Comparison of ENCODE assay signal across 8 cellular contexts in genomic region chr11:119284344-119285157, GRCh38. TPM values are rescaled to one million over a fixed set of nuclear protein-coding genes. Genes with fewer than 3 reads are reported as not detected.
DNase-seq lines count a peak whose midpoint lies in the region; ATAC-seq, FAIRE-seq and TF ChIP-seq lines count a peak whose summit lies in the region.

No MANE protein-coding gene starts in this region.

- H3K9me2 ChIP-seq in SU-DHL-6 (replicated peaks; ENCODE audit: insufficient read depth, low read length) = no peaks in the 10 kb centered on the region

- POLR2A ChIA-PET in activated CD4-positive, alpha-beta memory T cell treated with anti-CD3 and anti-CD28 coated beads, Interleukin-2, amount 10 ng/mL, durations not matched to agents 7 days and 5 days (lab: Charles Lee) = interaction anchor here (1.3 to 3.2 kb wide), 3 partner anchors 20 to 78 kb away, joined by 3 to 25 read pairs (median 8); partner anchors contain the start of gene CBL
- POLR2A ChIA-PET in activated CD4-positive, alpha-beta memory T cell treated with anti-CD3 and anti-CD28 coated beads for 36 hours (lab: Charles Lee) = interaction anchor here (1.2 kb wide), 1 partner anchor 78 kb away, joined by 6 read pairs; the partner anchor contains the start of gene CBL

- H3K36me3 ChIP-seq in SU-DHL-6 (ENCODE audit: low read length) = peaks cover 20% of the 10 kb centered on the region

- H3K4me3 Mint-ChIP-seq in activated CD4-positive, alpha-beta memory T cell treated with anti-CD3 and anti-CD28 coated beads, Interleukin-2, amount 10 ng/mL, durations not matched to agents 7 days and 5 days = no peak overlapping the region
- no peak overlapping the region for H3K4me3 Mint-ChIP-seq in activated CD4-positive, alpha-beta memory T cell treated with anti-CD3 and anti-CD28 coated beads for 36 hours

- no peaks in the 10 kb centered on the region for H3K27me3 ChIP-seq in SU-DHL-6 (ENCODE audit: low read length)

- no peaks in the 10 kb centered on the region for H4K20me1 ChIP-seq in SU-DHL-6 (ENCODE audit: low read depth, low read length)

- H3K9ac ChIP-seq in SU-DHL-6 (ENCODE audit: low read length) = no peak overlapping the region

- H3K4me3 ChIP-seq in SU-DHL-6 (ENCODE audit: insufficient read depth, low read length, poor library complexity, severe bottlenecking) (no peak overlapping the region), fibroblast of pulmonary artery (replicated peaks; ENCODE audit: low read depth, low read length) (no peak overlapping the region)

- no peaks in the 10 kb centered on the region for H3K27me3 Mint-ChIP-seq in activated CD4-positive, alpha-beta memory T cell treated with anti-CD3 and anti-CD28 coated beads, Interleukin-2, amount 10 ng/mL, durations not matched to agents 7 days and 5 days
- H3K27me3 Mint-ChIP-seq in activated CD4-positive, alpha-beta memory T cell treated with anti-CD3 and anti-CD28 coated beads for 36 hours = no peaks in the 10 kb centered on the region

- peaks cover 5% of the 10 kb centered on the region for H3F3A ChIP-seq in SU-DHL-6 (ENCODE audit: insufficient read depth)

- H3K4me2 ChIP-seq in SU-DHL-6 (ENCODE audit: low read depth, low read length, poor library complexity, severe bottlenecking) = no peak overlapping the region

- no peak for ATAC-seq in GM18520 (IDR thresholded peaks at IDR 0.05; ENCODE audit: unreplicated experiment)
- ATAC-seq in HG03045 (IDR thresholded peaks at IDR 0.05; ENCODE audit: unreplicated experiment) = no peak

- intact Hi-C loops in activated CD4-positive, alpha-beta memory T cell treated with anti-CD3 and anti-CD28 coated beads for 36 hours (cut with micrococcal nuclease) = loop anchor here (1.0 to 5.0 kb wide), 4 partner anchors 22 to 77 kb away; partner anchors contain the start of gene MCAM

- CTCF ChIA-PET in activated CD4-positive, alpha-beta memory T cell treated with anti-CD3 and anti-CD28 coated beads, Interleukin-2, amount 10 ng/mL, durations not matched to agents 7 days and 5 days (lab: Charles Lee) = interaction anchor here (0.7 to 5.8 kb wide), 22 partner anchors 8 to 217 kb away, joined by 3 to 74 read pairs (median 4); partner anchors contain the start of genes CBL and VPS11
- CTCF ChIA-PET in activated CD4-positive, alpha-beta memory T cell treated with anti-CD3 and anti-CD28 coated beads for 36 hours (lab: Charles Lee) = interaction anchor here (0.6 to 2.7 kb wide), 28 partner anchors 9 to 257 kb away, joined by 3 to 26 read pairs (median 4); partner anchors contain the start of genes CBL, NLRX1 and VPS11

- peaks cover 42% of the 10 kb centered on the region for H3K36me3 Mint-ChIP-seq in activated CD4-positive, alpha-beta memory T cell treated with anti-CD3 and anti-CD28 coated beads, Interleukin-2, amount 10 ng/mL, durations not matched to agents 7 days and 5 days (ENCODE audit: low read depth)
- peaks cover 27% of the 10 kb centered on the region for H3K36me3 Mint-ChIP-seq in activated CD4-positive, alpha-beta memory T cell treated with anti-CD3 and anti-CD28 coated beads for 36 hours

- no peak for FAIRE-seq in HTR-8/SVneo (lab: Jason Lieb, UNC)

- peak; percentile 31 for TF ChIP-seq CTCF in SU-DHL-6 (IDR thresholded peaks at IDR 0.05; ENCODE audit: insufficient read depth, low read length, poor library complexity, severe bottlenecking)
- TF ChIP-seq CTCF in fibroblast of pulmonary artery (IDR thresholded peaks at IDR 0.05; ENCODE audit: low read length, missing control alignments) = peak; percentile 46

- H3K79me2 ChIP-seq in SU-DHL-6 (ENCODE audit: insufficient read depth, low read length) = no peaks in the 10 kb centered on the region

- H3K9me3 ChIP-seq in SU-DHL-6 (ENCODE audit: insufficient read depth, low read length) = no peaks in the 10 kb centered on the region

- no peak overlapping the region for H2AFZ ChIP-seq in SU-DHL-6 (ENCODE audit: low read depth, low read length, severe bottlenecking)

- peaks cover 28% of the 10 kb centered on the region for H3K4me1 Mint-ChIP-seq in activated CD4-positive, alpha-beta memory T cell treated with anti-CD3 and anti-CD28 coated beads, Interleukin-2, amount 10 ng/mL, durations not matched to agents 7 days and 5 days
- H3K4me1 Mint-ChIP-seq in activated CD4-positive, alpha-beta memory T cell treated with anti-CD3 and anti-CD28 coated beads for 36 hours (ENCODE audit: low read depth) = peaks cover 13% of the 10 kb centered on the region

- no peaks in the 10 kb centered on the region for H3K9me3 Mint-ChIP-seq in activated CD4-positive, alpha-beta memory T cell treated with anti-CD3 and anti-CD28 coated beads, Interleukin-2, amount 10 ng/mL, durations not matched to agents 7 days and 5 days
- no peaks in the 10 kb centered on the region for H3K9me3 Mint-ChIP-seq in activated CD4-positive, alpha-beta memory T cell treated with anti-CD3 and anti-CD28 coated beads for 36 hours

- DNase-seq in activated CD4-positive, alpha-beta memory T cell treated with anti-CD3 and anti-CD28 coated beads, Interleukin-2, amount 10 ng/mL, durations not matched to agents 7 days and 5 days = no peak
- DNase-seq in activated CD4-positive, alpha-beta memory T cell treated with anti-CD3 and anti-CD28 coated beads for 36 hours = no peak
- DNase-seq in HTR-8/SVneo (ENCODE audit: insufficient read length, low spot score) (peak; percentile 68), fibroblast of pulmonary artery (ENCODE audit: low read depth) (peak; percentile 62), renal cortical epithelial cell (ENCODE audit: low read depth) (peak; percentile 70)

- peak overlapping the region; percentile 12 for H3K27ac Mint-ChIP-seq in activated CD4-positive, alpha-beta memory T cell treated with anti-CD3 and anti-CD28 coated beads, Interleukin-2, amount 10 ng/mL, durations not matched to agents 7 days and 5 days
- H3K27ac Mint-ChIP-seq in activated CD4-positive, alpha-beta memory T cell treated with anti-CD3 and anti-CD28 coated beads for 36 hours = no peak overlapping the region

- H3K27ac ChIP-seq in SU-DHL-6 (ENCODE audit: low read depth, low read length) = no peak overlapping the region

RNA-seq across cellular contexts. Expression of gene MCAM, which starts 32.4 kb away (rescaled TPM):
- total RNA-seq in activated CD4-positive, alpha-beta memory T cell treated with anti-CD3 and anti-CD28 coated beads, Interleukin-2, amount 10 ng/mL, durations not matched to agents 7 days and 5 days = 1 to 10 TPM; 6.5 to 6.6 TPM
- 1 to 10 TPM; 6.9 to 8.2 TPM for total RNA-seq in activated CD4-positive, alpha-beta memory T cell treated with anti-CD3 and anti-CD28 coated beads for 36 hours
- total RNA-seq in renal cortical epithelial cell = 559 and 965 TPM in 2 replicates

RNA-seq across cellular contexts. Expression of gene RNF26, which starts 49.8 kb away (rescaled TPM):
- 10 to 100 TPM; 33.5 to 35.1 TPM for total RNA-seq in activated CD4-positive, alpha-beta memory T cell treated with anti-CD3 and anti-CD28 coated beads, Interleukin-2, amount 10 ng/mL, durations not matched to agents 7 days and 5 days
- total RNA-seq in activated CD4-positive, alpha-beta memory T cell treated with anti-CD3 and anti-CD28 coated beads for 36 hours = 10 to 100 TPM; 33.7 to 35.2 TPM
- total RNA-seq in renal cortical epithelial cell = 3.0 and 16.3 TPM in 2 replicates

RNA-seq across cellular contexts. Expression of gene C1QTNF5, which starts 56.1 kb away (rescaled TPM):
- total RNA-seq in activated CD4-positive, alpha-beta memory T cell treated with anti-CD3 and anti-CD28 coated beads, Interleukin-2, amount 10 ng/mL, durations not matched to agents 7 days and 5 days = not detected
- not detected for total RNA-seq in activated CD4-positive, alpha-beta memory T cell treated with anti-CD3 and anti-CD28 coated beads for 36 hours
- 5.6 and 15.7 TPM in 2 replicates for total RNA-seq in renal cortical epithelial cell

Comparison
In these comparisons a context has a peak if more than half of its experiments do, and no peak if none do; other contexts are left out.
1. DNase-seq: peak in HTR-8/SVneo (single experiment), fibroblast of pulmonary artery (single experiment) and renal cortical epithelial cell (single experiment); none in activated CD4-positive, alpha-beta memory T cell treated with anti-CD3 and anti-CD28 coated beads, Interleukin-2, amount 10 ng/mL, durations not matched to agents 7 days and 5 days (single experiment) and activated CD4-positive, alpha-beta memory T cell treated with anti-CD3 and anti-CD28 coated beads for 36 hours (single experiment).
2. RNA of gene MCAM, which starts 32.4 kb away (total RNA-seq): 559 to 965 TPM in renal cortical epithelial cell; 6.9 to 8.2 TPM in activated CD4-positive, alpha-beta memory T cell treated with anti-CD3 and anti-CD28 coated beads for 36 hours and 6.5 to 6.6 TPM in activated CD4-positive, alpha-beta memory T cell treated with anti-CD3 and anti-CD28 coated beads, Interleukin-2, amount 10 ng/mL, durations not matched to agents 7 days and 5 days; every median in the first group is over 10 times any median in the second.